ENCODE assay signal across 22 cellular contexts in genomic region chr3:8524656-8525399, GRCh38. TPM values are rescaled to one million over a fixed set of nuclear protein-coding genes. Genes with fewer than 3 reads are reported as not detected.
DNase-seq lines count a peak whose midpoint lies in the region; ATAC-seq lines count a peak whose summit lies in the region.
"Had no signal": no experiment of that assay in that cellular context is flagged by ENCODE, and none has a peak within 500 bp of the region (broad histone marks: within the 10 kb centered on the region; RNA-seq: fewer than 3 reads in every experiment).

No MANE protein-coding gene starts in this region.

- DNase-seq in activated naive CD8-positive, alpha-beta T cell treated with anti-CD3 and anti-CD28 coated beads, Interleukin-2, amount 50 U/mL, for 24 hours: no peak
- DNase-seq in activated naive CD8-positive, alpha-beta T cell treated with anti-CD3 and anti-CD28 coated beads for 36 hours: no peak
- DNase-seq in NCI-H1436 treated with DMSO at 0.1 percent for 48 hours (lab: John Stamatoyannopoulos, UW): no peak
- DNase-seq: activated CD4-positive, alpha-beta T cell treated with anti-CD3 and anti-CD28 coated beads for 48 hours; activated naive CD8-positive, alpha-beta T cell treated with anti-CD3 and anti-CD28 coated beads, Interleukin-2, amount 10 ng/mL, durations not matched to agents 7 days and 5 days; caudate nucleus; foreskin fibroblast; left ventricle myocardium superior; NCI-H2081 treated with DMSO at 0.1 percent for 48 hours; NCI-H524 treated with DMSO at 0.1 percent for 48 hours; stimulated activated naive CD4-positive, alpha-beta T cell treated with Interleukin-2 at 50 U/mL for 16 hours; uterus had no signal

- H3K4me1 ChIP-seq in subcutaneous abdominal adipose tissue (ENCODE audit: control insufficient read depth in 5 of 5, insufficient read depth in 5 of 5, low read length in 5 of 5): peaks cover 12 to 82% (median 54%) of the 10 kb centered on the region in 5 donors

- no peak overlapping the region for H3K4me3 ChIP-seq in subcutaneous abdominal adipose tissue (ENCODE audit: low read depth in 1 of 5, low read length in 5 of 5)
- H3K4me3 ChIP-seq: A549, HAP-1, SJSA1, uterus had no signal

- peaks cover 2% of the 10 kb centered on the region for H3K4me1 Mint-ChIP-seq in activated naive CD8-positive, alpha-beta T cell treated with anti-CD3 and anti-CD28 coated beads, Interleukin-2, amount 50 U/mL, for 24 hours
- peaks cover 2% of the 10 kb centered on the region for H3K4me1 Mint-ChIP-seq in activated naive CD8-positive, alpha-beta T cell treated with anti-CD3 and anti-CD28 coated beads for 36 hours
- H3K4me1 Mint-ChIP-seq in dendritic cell treated with granulocyte-macrophage colony-stimulating factor and Interleukin-4, amounts not matched to agents 40 ng/mL and 50 ng/mL, for 4 days (ENCODE audit: low read depth): peaks cover 53% of the 10 kb centered on the region

- no peak overlapping the region for H3K9ac ChIP-seq in subcutaneous abdominal adipose tissue (ENCODE audit: low read length in 5 of 5)

- no peaks in the 10 kb centered on the region for H3K36me3 Mint-ChIP-seq in activated naive CD8-positive, alpha-beta T cell treated with anti-CD3 and anti-CD28 coated beads, Interleukin-2, amount 50 U/mL, for 24 hours (ENCODE audit: low read depth)
- peaks cover 2% of the 10 kb centered on the region for H3K36me3 Mint-ChIP-seq in activated naive CD8-positive, alpha-beta T cell treated with anti-CD3 and anti-CD28 coated beads for 36 hours
- H3K36me3 Mint-ChIP-seq in dendritic cell treated with granulocyte-macrophage colony-stimulating factor and Interleukin-4, amounts not matched to agents 40 ng/mL and 50 ng/mL, for 4 days (ENCODE audit: low read depth): no peaks in the 10 kb centered on the region
- H3K36me3 Mint-ChIP-seq: activated naive CD8-positive, alpha-beta T cell treated with anti-CD3 and anti-CD28 coated beads, Interleukin-2, amount 10 ng/mL, durations not matched to agents 7 days and 5 days had no signal

- no peaks in the 10 kb centered on the region for H3K9me3 Mint-ChIP-seq in activated naive CD8-positive, alpha-beta T cell treated with anti-CD3 and anti-CD28 coated beads, Interleukin-2, amount 50 U/mL, for 24 hours
- peaks cover 2% of the 10 kb centered on the region for H3K9me3 Mint-ChIP-seq in activated naive CD8-positive, alpha-beta T cell treated with anti-CD3 and anti-CD28 coated beads for 36 hours
- no peaks in the 10 kb centered on the region for H3K9me3 Mint-ChIP-seq in dendritic cell treated with granulocyte-macrophage colony-stimulating factor and Interleukin-4, amounts not matched to agents 40 ng/mL and 50 ng/mL, for 4 days
- H3K9me3 Mint-ChIP-seq: IgD-negative memory B cell had no signal

- peaks cover 0 to 22% (median 8%) of the 10 kb centered on the region in 5 donors for H3K36me3 ChIP-seq in subcutaneous abdominal adipose tissue (ENCODE audit: control insufficient read depth in 5 of 5, insufficient read depth in 5 of 5, low read length in 5 of 5)
- H3K36me3 ChIP-seq: HAP-1, SJSA1, uterus had no signal

- intact Hi-C loops in dendritic cell treated with granulocyte-macrophage colony-stimulating factor and Interleukin-4, amounts not matched to agents 40 ng/mL and 50 ng/mL, for 4 days (cut with micrococcal nuclease): no loop called here

- H3K27ac Mint-ChIP-seq in activated naive CD8-positive, alpha-beta T cell treated with anti-CD3 and anti-CD28 coated beads, Interleukin-2, amount 50 U/mL, for 24 hours: peak overlapping the region; percentile 48
- H3K27ac Mint-ChIP-seq in activated naive CD8-positive, alpha-beta T cell treated with anti-CD3 and anti-CD28 coated beads for 36 hours: no peak overlapping the region
- H3K27ac Mint-ChIP-seq in dendritic cell treated with granulocyte-macrophage colony-stimulating factor and Interleukin-4, amounts not matched to agents 40 ng/mL and 50 ng/mL, for 4 days: peak overlapping the region; percentile 59
- H3K27ac Mint-ChIP-seq: activated naive CD8-positive, alpha-beta T cell treated with anti-CD3 and anti-CD28 coated beads, Interleukin-2, amount 10 ng/mL, durations not matched to agents 7 days and 5 days; IgD-negative memory B cell; progenitor cell of endocrine pancreas had no signal

- peaks cover 12% of the 10 kb centered on the region for H3K27me3 Mint-ChIP-seq in activated naive CD8-positive, alpha-beta T cell treated with anti-CD3 and anti-CD28 coated beads, Interleukin-2, amount 50 U/mL, for 24 hours
- peaks cover 31% of the 10 kb centered on the region for H3K27me3 Mint-ChIP-seq in activated naive CD8-positive, alpha-beta T cell treated with anti-CD3 and anti-CD28 coated beads for 36 hours
- H3K27me3 Mint-ChIP-seq in dendritic cell treated with granulocyte-macrophage colony-stimulating factor and Interleukin-4, amounts not matched to agents 40 ng/mL and 50 ng/mL, for 4 days: peaks cover 6% of the 10 kb centered on the region
- H3K27me3 Mint-ChIP-seq: IgD-negative memory B cell, progenitor cell of endocrine pancreas had no signal

- H3K27me3 ChIP-seq in subcutaneous abdominal adipose tissue (ENCODE audit: control insufficient read depth in 5 of 5, insufficient read depth in 4 of 5, low read length in 5 of 5): no peaks in the 10 kb centered on the region
- H3K27me3 ChIP-seq: SJSA1, uterus had no signal

- H3K4me3 Mint-ChIP-seq in activated naive CD8-positive, alpha-beta T cell treated with anti-CD3 and anti-CD28 coated beads, Interleukin-2, amount 50 U/mL, for 24 hours: no peak overlapping the region
- no peak overlapping the region for H3K4me3 Mint-ChIP-seq in activated naive CD8-positive, alpha-beta T cell treated with anti-CD3 and anti-CD28 coated beads for 36 hours
- H3K4me3 Mint-ChIP-seq in dendritic cell treated with granulocyte-macrophage colony-stimulating factor and Interleukin-4, amounts not matched to agents 40 ng/mL and 50 ng/mL, for 4 days: no peak overlapping the region
- H3K4me3 Mint-ChIP-seq: activated naive CD8-positive, alpha-beta T cell treated with anti-CD3 and anti-CD28 coated beads, Interleukin-2, amount 10 ng/mL, durations not matched to agents 7 days and 5 days; IgD-negative memory B cell had no signal

- H3K9me3 ChIP-seq in subcutaneous abdominal adipose tissue (ENCODE audit: control insufficient read depth in 5 of 5, low read length in 5 of 5): no peaks in the 10 kb centered on the region
- H3K9me3 ChIP-seq: A549, HAP-1, SJSA1, uterus had no signal

- ATAC-seq in activated naive CD8-positive, alpha-beta T cell treated with anti-CD3 and anti-CD28 coated beads, Interleukin-2, amount 50 U/mL, for 24 hours: no peak
- ATAC-seq in HG02798 (IDR thresholded peaks at IDR 0.05; ENCODE audit: poor library complexity, unreplicated experiment) (peak; percentile 55), HG02571 (IDR thresholded peaks at IDR 0.05; ENCODE audit: unreplicated experiment) (no peak), HG03108 (IDR thresholded peaks at IDR 0.05; ENCODE audit: unreplicated experiment) (no peak)
- ATAC-seq: A549, left ventricle myocardium superior had no signal

- H3K27ac ChIP-seq in subcutaneous abdominal adipose tissue (ENCODE audit: low read depth, low read length): peak overlapping the region; percentile 65
- H3K27ac ChIP-seq: SJSA1 had no signal

RNA-seq across cellular contexts. Expression of gene LMCD1, which starts 23.2 kb away (rescaled TPM):
- total RNA-seq in activated naive CD8-positive, alpha-beta T cell treated with anti-CD3 and anti-CD28 coated beads for 36 hours: 1 to 10 TPM; 2.3 to 2.7 TPM
